ENCODE assay signal across 1 cellular context in the genomic region with DNA sequence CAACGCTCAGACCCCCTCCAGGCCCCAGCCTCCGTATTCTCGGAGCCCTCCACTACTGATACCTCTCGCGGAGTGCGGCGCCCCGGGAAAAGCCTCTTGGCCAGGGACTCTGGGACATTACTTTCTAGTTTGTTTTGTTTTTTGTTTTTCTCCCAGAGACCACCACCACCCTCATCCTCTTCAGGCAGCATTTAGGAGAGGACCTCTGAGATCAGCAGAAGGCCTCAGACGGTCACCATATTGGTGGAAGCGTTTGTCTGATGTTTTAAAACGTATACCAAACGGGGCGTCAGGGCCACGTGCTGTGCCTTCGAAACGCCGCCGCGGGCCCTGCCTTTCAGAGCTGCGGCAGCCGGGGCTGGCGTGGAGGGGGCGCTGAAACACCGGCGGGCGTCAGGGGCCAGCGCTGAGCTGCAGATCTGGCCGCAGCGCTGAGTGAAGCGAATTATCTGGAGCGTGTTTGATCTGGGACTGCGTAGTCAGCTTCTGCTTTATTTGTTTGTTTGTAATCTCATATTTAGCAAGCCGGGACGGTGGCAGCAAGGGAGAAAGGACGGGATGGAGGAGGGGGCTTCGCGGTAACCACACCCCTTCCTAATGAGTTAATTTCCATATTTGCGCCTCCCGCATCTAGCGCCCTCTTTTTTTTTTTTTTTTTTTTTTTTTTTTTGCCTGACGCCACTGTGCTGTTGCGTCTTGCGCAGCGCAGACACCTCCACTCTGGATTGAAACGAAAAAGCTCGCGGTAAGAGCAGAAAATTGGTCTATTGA.
TF ChIP-seq lines count a peak whose summit lies in the region.

No MANE protein-coding gene starts in this region.

TF ChIP-seq in WTC11, 78 proteins besides CTCF, POLR2A, EP300 and RAD21 (continued from another document and continues in another):
- TF ChIP-seq ARID4B (CRISPR knock-in tag; IDR thresholded peaks at IDR 0.05; ENCODE audit: borderline replicate concordance) (peak; percentile 80; the same call in 1 of the 2 replicates), EMX1 (CRISPR knock-in tag; IDR thresholded peaks at IDR 0.05) (no peak), FOXK1 (CRISPR knock-in tag; IDR thresholded peaks at IDR 0.05) (peak; percentile 85), OVOL2 (CRISPR knock-in tag; IDR thresholded peaks at IDR 0.05; ENCODE audit: borderline replicate concordance) (no peak), NR2C2 (CRISPR knock-in tag; IDR thresholded peaks at IDR 0.05) (no peak), USF1 (CRISPR knock-in tag; IDR thresholded peaks at IDR 0.05) (peak; percentile 76), CREB1 (CRISPR knock-in tag; IDR thresholded peaks at IDR 0.05) (peak; percentile 92), NFYB (CRISPR knock-in tag; conservative IDR thresholded peaks at IDR 0.05; ENCODE audit: low read depth) (peak; percentile 23; the same call in 1 of the 2 replicates), TEAD1 (CRISPR knock-in tag; IDR thresholded peaks at IDR 0.05) (peak; percentile 95), ZNF138 (CRISPR knock-in tag; conservative IDR thresholded peaks at IDR 0.05) (peak; percentile 95), CREM (CRISPR knock-in tag; IDR thresholded peaks at IDR 0.05) (peak; percentile 89; the same call in 1 of the 2 replicates), ELF4 (CRISPR knock-in tag; IDR thresholded peaks at IDR 0.05; ENCODE audit: low read depth) (peak; percentile 77; the same call in 1 of the 2 replicates), FOXJ3 (CRISPR knock-in tag; IDR thresholded peaks at IDR 0.05; ENCODE audit: borderline replicate concordance) (no peak), RELA (CRISPR knock-in tag; IDR thresholded peaks at IDR 0.05; ENCODE audit: borderline replicate concordance) (peak; percentile 32; the same call in 1 of the 2 replicates), SOX15 (CRISPR knock-in tag; IDR thresholded peaks at IDR 0.05) (no peak), CBFB (CRISPR knock-in tag; IDR thresholded peaks at IDR 0.05; ENCODE audit: low read depth) (no peak), ZNF416 (CRISPR knock-in tag; IDR thresholded peaks at IDR 0.05) (no peak), ZNF423 (CRISPR knock-in tag; IDR thresholded peaks at IDR 0.05) (no peak), ZNF671 (CRISPR knock-in tag; IDR thresholded peaks at IDR 0.05) (no peak), JUN (CRISPR knock-in tag; IDR thresholded peaks at IDR 0.05) (peak; percentile 84), PRRX2 (CRISPR knock-in tag; IDR thresholded peaks at IDR 0.05) (no peak), MXD4 (CRISPR knock-in tag; IDR thresholded peaks at IDR 0.05; ENCODE audit: borderline replicate concordance) (no peak), ZNF425 (CRISPR knock-in tag; conservative IDR thresholded peaks at IDR 0.05) (no peak), NFE2L1 (CRISPR knock-in tag; IDR thresholded peaks at IDR 0.05) (peak; percentile 94)
- TF ChIP-seq, protein P1, sequence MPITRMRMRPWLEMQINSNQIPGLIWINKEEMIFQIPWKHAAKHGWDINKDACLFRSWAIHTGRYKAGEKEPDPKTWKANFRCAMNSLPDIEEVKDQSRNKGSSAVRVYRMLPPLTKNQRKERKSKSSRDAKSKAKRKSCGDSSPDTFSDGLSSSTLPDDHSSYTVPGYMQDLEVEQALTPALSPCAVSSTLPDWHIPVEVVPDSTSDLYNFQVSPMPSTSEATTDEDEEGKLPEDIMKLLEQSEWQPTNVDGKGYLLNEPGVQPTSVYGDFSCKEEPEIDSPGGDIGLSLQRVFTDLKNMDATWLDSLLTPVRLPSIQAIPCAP (CRISPR knock-in tag; IDR thresholded peaks at IDR 0.05), result peak; percentile 92
- TF ChIP-seq, protein P2, sequence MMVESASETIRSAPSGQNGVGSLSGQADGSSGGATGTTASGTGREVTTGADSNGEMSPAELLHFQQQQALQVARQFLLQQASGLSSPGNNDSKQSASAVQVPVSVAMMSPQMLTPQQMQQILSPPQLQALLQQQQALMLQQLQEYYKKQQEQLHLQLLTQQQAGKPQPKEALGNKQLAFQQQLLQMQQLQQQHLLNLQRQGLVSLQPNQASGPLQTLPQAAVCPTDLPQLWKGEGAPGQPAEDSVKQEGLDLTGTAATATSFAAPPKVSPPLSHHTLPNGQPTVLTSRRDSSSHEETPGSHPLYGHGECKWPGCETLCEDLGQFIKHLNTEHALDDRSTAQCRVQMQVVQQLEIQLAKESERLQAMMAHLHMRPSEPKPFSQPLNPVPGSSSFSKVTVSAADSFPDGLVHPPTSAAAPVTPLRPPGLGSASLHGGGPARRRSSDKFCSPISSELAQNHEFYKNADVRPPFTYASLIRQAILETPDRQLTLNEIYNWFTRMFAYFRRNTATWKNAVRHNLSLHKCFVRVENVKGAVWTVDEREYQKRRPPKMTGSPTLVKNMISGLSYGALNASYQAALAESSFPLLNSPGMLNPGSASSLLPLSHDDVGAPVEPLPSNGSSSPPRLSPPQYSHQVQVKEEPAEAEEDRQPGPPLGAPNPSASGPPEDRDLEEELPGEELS (CRISPR knock-in tag; IDR thresholded peaks at IDR 0.05), result peak; percentile 93
- TF ChIP-seq, protein P3, sequence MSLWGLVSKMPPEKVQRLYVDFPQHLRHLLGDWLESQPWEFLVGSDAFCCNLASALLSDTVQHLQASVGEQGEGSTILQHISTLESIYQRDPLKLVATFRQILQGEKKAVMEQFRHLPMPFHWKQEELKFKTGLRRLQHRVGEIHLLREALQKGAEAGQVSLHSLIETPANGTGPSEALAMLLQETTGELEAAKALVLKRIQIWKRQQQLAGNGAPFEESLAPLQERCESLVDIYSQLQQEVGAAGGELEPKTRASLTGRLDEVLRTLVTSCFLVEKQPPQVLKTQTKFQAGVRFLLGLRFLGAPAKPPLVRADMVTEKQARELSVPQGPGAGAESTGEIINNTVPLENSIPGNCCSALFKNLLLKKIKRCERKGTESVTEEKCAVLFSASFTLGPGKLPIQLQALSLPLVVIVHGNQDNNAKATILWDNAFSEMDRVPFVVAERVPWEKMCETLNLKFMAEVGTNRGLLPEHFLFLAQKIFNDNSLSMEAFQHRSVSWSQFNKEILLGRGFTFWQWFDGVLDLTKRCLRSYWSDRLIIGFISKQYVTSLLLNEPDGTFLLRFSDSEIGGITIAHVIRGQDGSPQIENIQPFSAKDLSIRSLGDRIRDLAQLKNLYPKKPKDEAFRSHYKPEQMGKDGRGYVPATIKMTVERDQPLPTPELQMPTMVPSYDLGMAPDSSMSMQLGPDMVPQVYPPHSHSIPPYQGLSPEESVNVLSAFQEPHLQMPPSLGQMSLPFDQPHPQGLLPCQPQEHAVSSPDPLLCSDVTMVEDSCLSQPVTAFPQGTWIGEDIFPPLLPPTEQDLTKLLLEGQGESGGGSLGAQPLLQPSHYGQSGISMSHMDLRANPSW (CRISPR knock-in tag; conservative IDR thresholded peaks at IDR 0.05; ENCODE audit: low read depth), result 0 out of 2 replicates have a peak, but pooled peaks have one; percentile 59
- TF ChIP-seq, protein P4, sequence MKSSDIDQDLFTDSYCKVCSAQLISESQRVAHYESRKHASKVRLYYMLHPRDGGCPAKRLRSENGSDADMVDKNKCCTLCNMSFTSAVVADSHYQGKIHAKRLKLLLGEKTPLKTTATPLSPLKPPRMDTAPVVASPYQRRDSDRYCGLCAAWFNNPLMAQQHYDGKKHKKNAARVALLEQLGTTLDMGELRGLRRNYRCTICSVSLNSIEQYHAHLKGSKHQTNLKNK (CRISPR knock-in tag; IDR thresholded peaks at IDR 0.05), result no peak
- TF ChIP-seq, protein P5, sequence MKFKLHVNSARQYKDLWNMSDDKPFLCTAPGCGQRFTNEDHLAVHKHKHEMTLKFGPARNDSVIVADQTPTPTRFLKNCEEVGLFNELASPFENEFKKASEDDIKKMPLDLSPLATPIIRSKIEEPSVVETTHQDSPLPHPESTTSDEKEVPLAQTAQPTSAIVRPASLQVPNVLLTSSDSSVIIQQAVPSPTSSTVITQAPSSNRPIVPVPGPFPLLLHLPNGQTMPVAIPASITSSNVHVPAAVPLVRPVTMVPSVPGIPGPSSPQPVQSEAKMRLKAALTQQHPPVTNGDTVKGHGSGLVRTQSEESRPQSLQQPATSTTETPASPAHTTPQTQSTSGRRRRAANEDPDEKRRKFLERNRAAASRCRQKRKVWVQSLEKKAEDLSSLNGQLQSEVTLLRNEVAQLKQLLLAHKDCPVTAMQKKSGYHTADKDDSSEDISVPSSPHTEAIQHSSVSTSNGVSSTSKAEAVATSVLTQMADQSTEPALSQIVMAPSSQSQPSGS (CRISPR knock-in tag; IDR thresholded peaks at IDR 0.05; ENCODE audit: borderline replicate concordance, low read depth), result 0 out of 2 replicates have a peak, but pooled peaks have one; percentile 71
- TF ChIP-seq, protein P6, sequence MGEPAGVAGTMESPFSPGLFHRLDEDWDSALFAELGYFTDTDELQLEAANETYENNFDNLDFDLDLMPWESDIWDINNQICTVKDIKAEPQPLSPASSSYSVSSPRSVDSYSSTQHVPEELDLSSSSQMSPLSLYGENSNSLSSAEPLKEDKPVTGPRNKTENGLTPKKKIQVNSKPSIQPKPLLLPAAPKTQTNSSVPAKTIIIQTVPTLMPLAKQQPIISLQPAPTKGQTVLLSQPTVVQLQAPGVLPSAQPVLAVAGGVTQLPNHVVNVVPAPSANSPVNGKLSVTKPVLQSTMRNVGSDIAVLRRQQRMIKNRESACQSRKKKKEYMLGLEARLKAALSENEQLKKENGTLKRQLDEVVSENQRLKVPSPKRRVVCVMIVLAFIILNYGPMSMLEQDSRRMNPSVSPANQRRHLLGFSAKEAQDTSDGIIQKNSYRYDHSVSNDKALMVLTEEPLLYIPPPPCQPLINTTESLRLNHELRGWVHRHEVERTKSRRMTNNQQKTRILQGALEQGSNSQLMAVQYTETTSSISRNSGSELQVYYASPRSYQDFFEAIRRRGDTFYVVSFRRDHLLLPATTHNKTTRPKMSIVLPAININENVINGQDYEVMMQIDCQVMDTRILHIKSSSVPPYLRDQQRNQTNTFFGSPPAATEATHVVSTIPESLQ (CRISPR knock-in tag; IDR thresholded peaks at IDR 0.05), result no peak
- TF ChIP-seq, protein P7, sequence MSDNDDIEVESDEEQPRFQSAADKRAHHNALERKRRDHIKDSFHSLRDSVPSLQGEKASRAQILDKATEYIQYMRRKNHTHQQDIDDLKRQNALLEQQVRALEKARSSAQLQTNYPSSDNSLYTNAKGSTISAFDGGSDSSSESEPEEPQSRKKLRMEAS (CRISPR knock-in tag; IDR thresholded peaks at IDR 0.05), result peak; percentile 99
- TF ChIP-seq, protein P8, sequence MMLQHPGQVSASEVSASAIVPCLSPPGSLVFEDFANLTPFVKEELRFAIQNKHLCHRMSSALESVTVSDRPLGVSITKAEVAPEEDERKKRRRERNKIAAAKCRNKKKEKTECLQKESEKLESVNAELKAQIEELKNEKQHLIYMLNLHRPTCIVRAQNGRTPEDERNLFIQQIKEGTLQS (CRISPR knock-in tag; conservative IDR thresholded peaks at IDR 0.05), result no peak
- TF ChIP-seq, protein P9, sequence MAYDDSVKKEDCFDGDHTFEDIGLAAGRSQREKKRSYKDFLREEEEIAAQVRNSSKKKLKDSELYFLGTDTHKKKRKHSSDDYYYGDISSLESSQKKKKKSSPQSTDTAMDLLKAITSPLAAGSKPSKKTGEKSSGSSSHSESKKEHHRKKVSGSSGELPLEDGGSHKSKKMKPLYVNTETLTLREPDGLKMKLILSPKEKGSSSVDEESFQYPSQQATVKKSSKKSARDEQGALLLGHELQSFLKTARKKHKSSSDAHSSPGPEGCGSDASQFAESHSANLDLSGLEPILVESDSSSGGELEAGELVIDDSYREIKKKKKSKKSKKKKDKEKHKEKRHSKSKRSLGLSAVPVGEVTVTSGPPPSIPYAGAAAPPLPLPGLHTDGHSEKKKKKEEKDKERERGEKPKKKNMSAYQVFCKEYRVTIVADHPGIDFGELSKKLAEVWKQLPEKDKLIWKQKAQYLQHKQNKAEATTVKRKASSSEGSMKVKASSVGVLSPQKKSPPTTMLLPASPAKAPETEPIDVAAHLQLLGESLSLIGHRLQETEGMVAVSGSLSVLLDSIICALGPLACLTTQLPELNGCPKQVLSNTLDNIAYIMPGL (CRISPR knock-in tag; IDR thresholded peaks at IDR 0.05), result no peak; the same call in 1 of the 2 replicates
